Comparison of ENCODE assay signal across 8 cellular contexts in the genomic region with DNA sequence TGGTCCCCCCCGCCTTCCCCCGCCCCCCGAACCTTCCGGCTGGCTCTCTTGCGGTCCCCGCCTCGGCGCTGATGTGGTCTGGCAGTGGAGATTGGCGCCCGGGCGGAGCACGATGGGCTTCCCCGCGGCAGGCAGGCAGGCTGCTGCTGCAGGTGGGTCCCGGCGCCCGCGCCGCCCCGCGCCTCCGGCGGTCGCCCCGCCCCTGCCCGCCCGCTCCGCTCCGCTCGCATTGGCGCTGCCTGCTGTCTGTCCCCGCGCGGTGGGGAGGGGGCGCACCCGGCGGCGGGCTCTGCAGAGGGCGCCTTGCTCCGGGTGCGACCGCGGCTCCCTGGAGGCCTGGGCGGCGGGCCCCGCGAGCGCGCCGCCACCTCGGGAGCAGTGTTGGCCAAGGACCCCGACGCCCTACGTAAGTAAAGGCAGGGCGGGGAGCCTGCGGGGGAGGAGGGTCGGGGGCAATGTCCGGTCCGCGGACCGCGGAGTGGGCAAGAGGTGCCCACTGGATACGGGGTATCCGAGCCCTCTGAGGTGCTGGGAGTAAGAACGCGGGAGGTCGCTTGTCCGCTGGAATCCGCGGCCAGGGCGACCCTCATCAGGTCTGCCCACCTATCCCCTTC. TPM values are rescaled to one million over a fixed set of nuclear protein-coding genes. Genes with fewer than 3 reads are reported as not detected.
DNase-seq lines count a peak whose midpoint lies in the region; ATAC-seq and TF ChIP-seq lines count a peak whose summit lies in the region.

A gene with protein sequence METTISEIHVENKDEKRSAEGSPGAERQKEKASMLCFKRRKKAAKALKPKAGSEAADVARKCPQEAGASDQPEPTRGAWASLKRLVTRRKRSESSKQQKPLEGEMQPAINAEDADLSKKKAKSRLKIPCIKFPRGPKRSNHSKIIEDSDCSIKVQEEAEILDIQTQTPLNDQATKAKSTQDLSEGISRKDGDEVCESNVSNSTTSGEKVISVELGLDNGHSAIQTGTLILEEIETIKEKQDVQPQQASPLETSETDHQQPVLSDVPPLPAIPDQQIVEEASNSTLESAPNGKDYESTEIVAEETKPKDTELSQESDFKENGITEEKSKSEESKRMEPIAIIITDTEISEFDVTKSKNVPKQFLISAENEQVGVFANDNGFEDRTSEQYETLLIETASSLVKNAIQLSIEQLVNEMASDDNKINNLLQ (plus strand): TSS at position 292 of the 614 bp plus-strand sequence. CDS start 2,896 bp downstream, outside the sequence.

- peak within 1 kb of the TSS; percentile 74 for H3K27ac Mint-ChIP-seq in activated naive CD8-positive, alpha-beta T cell treated with anti-CD3 and anti-CD28 coated beads for 36 hours

- H3K9ac ChIP-seq in HUES48 (ENCODE audit: low read depth, low read length) (peak within 1 kb of the TSS; percentile 34), rectal smooth muscle tissue (ENCODE audit: low read length) (peak within 1 kb of the TSS; percentile 58)

- peaks cover 13% of the 10 kb centered on the region for H3K4me1 ChIP-seq in HUES48 (ENCODE audit: control insufficient read depth, insufficient read depth, low read length)
- peaks cover 15% of the 10 kb centered on the region for H3K4me1 ChIP-seq in SJSA1 (replicated peaks)
- peaks cover 4% of the 10 kb centered on the region for H3K4me1 ChIP-seq in rectal smooth muscle tissue (ENCODE audit: control insufficient read depth, insufficient read depth, low read length)
- no peaks in the 10 kb centered on the region for H3K4me1 ChIP-seq in uterus

- no peaks in the 10 kb centered on the region for H3K27me3 ChIP-seq in HUES48 (ENCODE audit: control insufficient read depth, insufficient read depth, low read length)
- no peaks in the 10 kb centered on the region for H3K27me3 ChIP-seq in SJSA1 (replicated peaks)
- no peaks in the 10 kb centered on the region for H3K27me3 ChIP-seq in rectal smooth muscle tissue (ENCODE audit: control insufficient read depth, insufficient read depth, low read length)
- no peaks in the 10 kb centered on the region for H3K27me3 ChIP-seq in uterus

- H3K36me3 ChIP-seq in HUES48 (ENCODE audit: control insufficient read depth, insufficient read depth, low read length) (peaks cover 13% of the 10 kb centered on the region), SJSA1 (peaks cover 3% of the 10 kb centered on the region), rectal smooth muscle tissue (ENCODE audit: control insufficient read depth, insufficient read depth, low read length) (no peaks in the 10 kb centered on the region), uterus (no peaks in the 10 kb centered on the region)

- H3K9me3 ChIP-seq in HUES48 (ENCODE audit: control insufficient read depth, insufficient read depth, low read length) (no peaks in the 10 kb centered on the region), SJSA1 (replicated peaks) (no peaks in the 10 kb centered on the region), uterus (no peaks in the 10 kb centered on the region)

- intact Hi-C loops in left ventricle myocardium superior (cut with micrococcal nuclease) (no loop called here), uterus (cut with DNase I; ENCODE audit: low total_unique reads) (no loop called here)

- H3K27me3 Mint-ChIP-seq in activated naive CD8-positive, alpha-beta T cell treated with anti-CD3 and anti-CD28 coated beads for 36 hours = no peaks in the 10 kb centered on the region

- TF ChIP-seq POLR2A in uterus (IDR thresholded peaks at IDR 0.05) = no peak

- peak in 1 of 2 experiments; percentile 52 for DNase-seq in SJSA1 (ENCODE audit: low read depth in 1 of 2, low spot score in 2 of 2)
- peak; percentile 73 for DNase-seq in activated naive CD8-positive, alpha-beta T cell treated with anti-CD3 and anti-CD28 coated beads for 36 hours
- DNase-seq in left ventricle myocardium superior = peak; percentile 77
- peak; percentile 54 to 63 for DNase-seq in uterus

- peak; percentile 61 for ATAC-seq in GM19372 (IDR thresholded peaks at IDR 0.05; ENCODE audit: low read depth, unreplicated experiment)
- ATAC-seq in left ventricle myocardium superior = peak; percentile 97

- peaks cover 8% of the 10 kb centered on the region for H3K36me3 Mint-ChIP-seq in activated naive CD8-positive, alpha-beta T cell treated with anti-CD3 and anti-CD28 coated beads for 36 hours

- peak within 1 kb of the TSS; percentile 84 for H3K4me3 Mint-ChIP-seq in activated naive CD8-positive, alpha-beta T cell treated with anti-CD3 and anti-CD28 coated beads for 36 hours

- H3K4me3 ChIP-seq in HUES48 (ENCODE audit: low read depth, low read length) = peak within 1 kb of the TSS; percentile 83
- peak within 1 kb of the TSS; percentile 69 for H3K4me3 ChIP-seq in SJSA1
- H3K4me3 ChIP-seq in rectal smooth muscle tissue (ENCODE audit: low read length) = peak within 1 kb of the TSS; percentile 87
- peak within 1 kb of the TSS; percentile 73 to 87 for H3K4me3 ChIP-seq in uterus

- H3K27ac ChIP-seq in C4-2B (peak within 1 kb of the TSS; percentile 15), HUES48 (ENCODE audit: low read depth, low read length) (peak within 1 kb of the TSS; percentile 21), SJSA1 (no peak within 1 kb of the TSS), rectal smooth muscle tissue (ENCODE audit: low read depth, low read length) (peak within 1 kb of the TSS; percentile 57), uterus (peak within 1 kb of the TSS; percentile 79 to 91)

- H3K9me3 Mint-ChIP-seq in activated naive CD8-positive, alpha-beta T cell treated with anti-CD3 and anti-CD28 coated beads for 36 hours = no peaks in the 10 kb centered on the region

- peaks cover 42% of the 10 kb centered on the region for H3K4me1 Mint-ChIP-seq in activated naive CD8-positive, alpha-beta T cell treated with anti-CD3 and anti-CD28 coated beads for 36 hours

- TF ChIP-seq CTCF in C4-2B (conservative IDR thresholded peaks at IDR 0.05) (peak; percentile 12; the same call in 1 of the 2 replicates), uterus (IDR thresholded peaks at IDR 0.05) (no peak)

RNA-seq across cellular contexts. Expression of the gene that starts here (rescaled TPM):
- total RNA-seq in SJSA1 (2014; rRNA removed; shearing (Covaris generic)) = 7.3 and 8.3 TPM in 2 replicates
- 1 to 10 TPM; 1.2 to 1.4 TPM for total RNA-seq in activated naive CD8-positive, alpha-beta T cell treated with anti-CD3 and anti-CD28 coated beads for 36 hours
- total RNA-seq in left ventricle myocardium superior (0.30 TPM), uterus (1 to 10 TPM in 2 of 4 donors, under 1 TPM in 2; 0.51 to 5.3 (median 2.8) TPM)

Comparison
In these comparisons a context has a peak if more than half of its experiments do, and no peak if none do; other contexts are left out.
1. Peak in DNase-seq and ATAC-seq in left ventricle myocardium superior; RNA of the gene not detected or under 1 TPM.